Comparison of ENCODE assay signal across 1 cellular context in the genomic region with DNA sequence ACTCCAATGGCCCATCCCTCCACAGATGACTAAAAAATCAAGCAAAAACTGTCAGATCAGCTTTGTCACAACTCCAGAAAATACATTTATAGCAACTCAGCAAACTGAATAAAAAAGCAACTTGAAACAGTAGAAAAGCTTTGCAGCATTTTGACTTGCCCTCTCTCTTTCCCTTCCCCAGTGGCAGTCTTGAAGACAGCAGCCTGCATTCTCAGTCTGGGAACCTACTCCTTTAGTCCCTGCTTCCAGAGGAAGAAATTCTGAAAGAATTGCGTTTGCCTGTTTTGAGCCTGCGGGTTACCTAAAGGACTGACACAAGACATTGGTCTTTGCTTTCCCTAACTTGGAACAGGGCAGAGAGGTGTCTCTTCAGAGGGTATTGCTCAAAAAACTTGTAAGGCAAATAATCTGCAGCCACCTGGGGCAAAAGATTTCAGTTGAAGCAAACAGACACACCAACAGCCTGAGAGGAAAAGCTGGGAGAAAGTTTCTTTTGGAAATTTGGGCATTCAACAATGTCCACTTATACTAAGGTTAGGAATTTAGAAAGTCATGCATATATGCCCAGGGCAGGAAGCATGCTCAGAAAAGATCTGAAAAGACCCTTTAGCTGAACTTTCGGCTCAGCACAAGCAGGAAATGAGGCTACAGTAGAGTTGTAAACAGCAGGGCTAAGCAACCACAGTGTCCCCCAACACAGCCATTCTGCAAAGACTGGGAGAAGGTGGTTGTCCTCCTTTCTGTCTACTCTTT.
TF ChIP-seq lines count a peak whose summit lies in the region.

No MANE protein-coding gene starts in this region.

TF ChIP-seq in endothelial cell of umbilical vein, 7 proteins besides CTCF, POLR2A, EP300 and RAD21:
- TF ChIP-seq EZH2 (IDR thresholded peaks at IDR 0.05; ENCODE audit: borderline replicate concordance, low read depth, low read length, severe bottlenecking): no peak
- no peak for TF ChIP-seq MAX (IDR thresholded peaks at IDR 0.05; ENCODE audit: insufficient read depth, insufficient read length)
- TF ChIP-seq POLR2AphosphoS5 (IDR thresholded peaks at IDR 0.05; ENCODE audit: insufficient read depth, low read depth, low read length): no peak
- TF ChIP-seq JUN (IDR thresholded peaks at IDR 0.05; ENCODE audit: borderline replicate concordance, insufficient read depth, insufficient read length, low read depth): no peak
- no peak for TF ChIP-seq GATA2 (IDR thresholded peaks at IDR 0.05; ENCODE audit: insufficient read depth, insufficient read length, low read depth, low read length)
- no peak for TF ChIP-seq MYC (IDR thresholded peaks at IDR 0.05; ENCODE audit: low read depth, low read length)
- no peak for TF ChIP-seq FOS (IDR thresholded peaks at IDR 0.05; ENCODE audit: borderline replicate concordance, insufficient read depth, low read length)
